In the genomic region with DNA sequence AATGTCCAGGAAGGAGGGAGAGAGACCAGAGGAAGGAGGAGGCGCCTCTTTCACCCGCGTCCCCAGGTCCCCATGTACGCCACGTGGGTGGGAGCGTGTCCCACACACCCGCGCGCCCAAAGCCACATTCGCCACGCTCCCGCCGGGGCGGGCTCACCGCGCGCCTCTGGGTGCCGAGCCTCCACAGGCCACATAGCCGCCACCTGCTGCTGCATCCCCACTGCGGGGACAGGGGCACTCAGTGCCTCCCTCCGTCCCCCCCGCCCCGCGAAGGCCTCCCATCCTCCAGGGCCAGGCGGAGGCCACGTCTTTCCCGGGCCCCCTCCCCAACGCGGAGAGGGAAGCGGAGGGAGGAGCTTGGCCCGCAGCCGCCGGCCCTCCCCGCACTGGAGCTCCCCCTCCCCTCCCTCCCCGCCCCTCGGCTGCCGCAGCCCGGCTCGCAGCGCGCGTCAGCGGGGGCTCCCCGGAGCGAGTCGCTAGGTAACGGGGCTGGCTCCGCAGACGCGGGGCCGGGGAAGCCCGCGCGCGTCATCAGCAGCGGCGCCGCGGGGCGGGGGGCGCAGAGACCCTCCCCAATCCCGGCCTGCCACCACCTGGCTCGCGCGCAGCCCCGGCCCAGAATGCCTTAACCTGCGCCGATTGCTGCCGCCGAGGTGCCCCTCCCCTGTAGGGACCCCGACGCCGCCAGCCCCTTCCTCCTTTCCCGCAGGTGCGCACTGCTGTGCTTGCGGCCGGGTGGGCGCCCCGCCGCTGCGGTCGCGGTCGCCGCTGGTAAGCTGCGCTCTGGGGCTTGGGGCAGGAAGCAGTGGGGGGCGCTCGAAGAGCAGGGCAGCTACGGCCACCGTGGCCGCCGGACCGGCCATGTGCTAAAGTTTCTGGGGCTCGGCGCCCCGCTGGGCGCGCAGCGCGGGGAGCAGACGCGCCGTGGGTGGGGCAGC, we compare ENCODE assay signal across 8 cellular contexts. TPM values are rescaled to one million over a fixed set of nuclear protein-coding genes. Genes with fewer than 3 reads are reported as not detected.
DNase-seq lines count a peak whose midpoint lies in the region; ATAC-seq and TF ChIP-seq lines count a peak whose summit lies in the region.
"Had no signal": no experiment of that assay in that cellular context is flagged by ENCODE, and none has a peak within 500 bp of the region (broad histone marks: within the 10 kb centered on the region; RNA-seq: fewer than 3 reads in every experiment).

No MANE protein-coding gene starts in this region.

- no peaks in the 10 kb centered on the region; the same call in 1 of the 2 replicates for H3K9me3 ChIP-seq in HUES6 (ENCODE audit: control insufficient read depth, insufficient read depth, low read depth, low read length)
- H3K9me3 ChIP-seq in neural cell (ENCODE audit: low read length) = no peaks in the 10 kb centered on the region
- H3K9me3 ChIP-seq in gastroesophageal sphincter = no peaks in the 10 kb centered on the region

- no peaks in the 10 kb centered on the region for H3K9me2 ChIP-seq in neural cell (ENCODE audit: insufficient read depth, low read length)

- WGBS in gastroesophageal sphincter (ENCODE audit: low coverage in 1 of 2), 2 donors = 33% methylated on average over 1 of the region's 103 CpGs; no CpG with 5 or more reads in 1 of the 2 donors

- peaks cover 38% of the 10 kb centered on the region for H3K27me3 ChIP-seq in HUES6 (ENCODE audit: control insufficient read depth, insufficient read depth, low read length)
- H3K27me3 ChIP-seq in neural cell (ENCODE audit: insufficient read depth, low read depth, low read length) = no peaks in the 10 kb centered on the region
- peaks cover 83% of the 10 kb centered on the region for H3K27me3 ChIP-seq in gastroesophageal sphincter

- TF ChIP-seq EP300 in neural cell (conservative IDR thresholded peaks at IDR 0.05; ENCODE audit: poor library complexity, severe bottlenecking) = peak; percentile 74
- no peak for TF ChIP-seq EP300 in gastroesophageal sphincter (IDR thresholded peaks at IDR 0.05)

- no peak for TF ChIP-seq POLR2A in gastroesophageal sphincter (IDR thresholded peaks at IDR 0.05)

- in situ Hi-C loops in astrocyte of the cerebellum (cut with HindIII; ENCODE audit: low sequenced_read_pairs) = no loop called here

- H3K4me1 ChIP-seq in HUES6 (ENCODE audit: control insufficient read depth, insufficient read depth, low read length) (peaks cover 45% of the 10 kb centered on the region), gastroesophageal sphincter (peaks cover 0 to 18% (median 8%) of the 10 kb centered on the region in 3 donors)

- peak overlapping the region; percentile 61 for H2AFZ ChIP-seq in neural cell (ENCODE audit: low read depth, low read length)

- H3F3A ChIP-seq in neural cell (ENCODE audit: insufficient read depth, low read length, poor library complexity, severe bottlenecking) = no peaks in the 10 kb centered on the region

- TF ChIP-seq CTCF in astrocyte of the cerebellum (IDR thresholded peaks at IDR 0.05; ENCODE audit: low read depth, low read length, missing control alignments) = no peak
- peak; percentile 61 for TF ChIP-seq CTCF in neural cell (IDR thresholded peaks at IDR 0.05; ENCODE audit: poor library complexity, severe bottlenecking)
- no peak for TF ChIP-seq CTCF in gastroesophageal sphincter (IDR thresholded peaks at IDR 0.05)

- no peak overlapping the region for H3K4me2 ChIP-seq in neural cell (ENCODE audit: low read length)

- H3K36me3 ChIP-seq in HUES6 (ENCODE audit: control insufficient read depth, insufficient read depth, low read length) (peaks cover 3% of the 10 kb centered on the region; the same call in 1 of the 2 replicates), neural cell (ENCODE audit: insufficient read depth, low read length) (no peaks in the 10 kb centered on the region), gastroesophageal sphincter (no peaks in the 10 kb centered on the region)

- H3K9ac ChIP-seq in HUES6 (ENCODE audit: low read length) (peak overlapping the region; percentile 65), neural cell (ENCODE audit: low read length) (peak overlapping the region; percentile 89)

- peaks cover 34% of the 10 kb centered on the region for H3K79me2 ChIP-seq in neural cell (replicated peaks; ENCODE audit: insufficient read depth, low read length)

- H4K20me1 ChIP-seq in neural cell (ENCODE audit: insufficient read depth) = no peaks in the 10 kb centered on the region

- ATAC-seq in gastroesophageal sphincter = no peak

- H3K4me3 ChIP-seq in HUES6 (ENCODE audit: low read depth, low read length) (peak overlapping the region; percentile 77), astrocyte of the cerebellum (ENCODE audit: low read depth, low read length) (peak overlapping the region; percentile 33), neural cell (ENCODE audit: low read length) (peak overlapping the region; percentile 91), gastroesophageal sphincter (peak overlapping the region in 1 of 2 donors; percentile 43)

- H3K27ac ChIP-seq in HUES6 (ENCODE audit: low read depth, low read length) = peak overlapping the region; percentile 22; the same call in 1 of the 2 replicates
- peak overlapping the region; percentile 73 for H3K27ac ChIP-seq in neural cell (ENCODE audit: low read length)
- H3K27ac ChIP-seq in gastroesophageal sphincter = no peak overlapping the region

- peak; percentile 37 for TF ChIP-seq RAD21 in neural cell (conservative IDR thresholded peaks at IDR 0.05)

- peak; percentile 37 for DNase-seq in DMS53 treated with DMSO at 0.1 percent for 48 hours (lab: John Stamatoyannopoulos, UW; ENCODE audit: unreplicated experiment)
- no peak for DNase-seq in astrocyte of the cerebellum (ENCODE audit: low read depth)
- DNase-seq in SHP77 treated with DMSO at 0.1 percent for 48 hours (lab: John Stamatoyannopoulos, UW) = no peak
- no peak for DNase-seq in DMS153 (lab: John Stamatoyannopoulos, UW)

TF ChIP-seq in neural cell, 6 proteins besides CTCF, POLR2A, EP300 and RAD21:
- TF ChIP-seq, protein P1, sequence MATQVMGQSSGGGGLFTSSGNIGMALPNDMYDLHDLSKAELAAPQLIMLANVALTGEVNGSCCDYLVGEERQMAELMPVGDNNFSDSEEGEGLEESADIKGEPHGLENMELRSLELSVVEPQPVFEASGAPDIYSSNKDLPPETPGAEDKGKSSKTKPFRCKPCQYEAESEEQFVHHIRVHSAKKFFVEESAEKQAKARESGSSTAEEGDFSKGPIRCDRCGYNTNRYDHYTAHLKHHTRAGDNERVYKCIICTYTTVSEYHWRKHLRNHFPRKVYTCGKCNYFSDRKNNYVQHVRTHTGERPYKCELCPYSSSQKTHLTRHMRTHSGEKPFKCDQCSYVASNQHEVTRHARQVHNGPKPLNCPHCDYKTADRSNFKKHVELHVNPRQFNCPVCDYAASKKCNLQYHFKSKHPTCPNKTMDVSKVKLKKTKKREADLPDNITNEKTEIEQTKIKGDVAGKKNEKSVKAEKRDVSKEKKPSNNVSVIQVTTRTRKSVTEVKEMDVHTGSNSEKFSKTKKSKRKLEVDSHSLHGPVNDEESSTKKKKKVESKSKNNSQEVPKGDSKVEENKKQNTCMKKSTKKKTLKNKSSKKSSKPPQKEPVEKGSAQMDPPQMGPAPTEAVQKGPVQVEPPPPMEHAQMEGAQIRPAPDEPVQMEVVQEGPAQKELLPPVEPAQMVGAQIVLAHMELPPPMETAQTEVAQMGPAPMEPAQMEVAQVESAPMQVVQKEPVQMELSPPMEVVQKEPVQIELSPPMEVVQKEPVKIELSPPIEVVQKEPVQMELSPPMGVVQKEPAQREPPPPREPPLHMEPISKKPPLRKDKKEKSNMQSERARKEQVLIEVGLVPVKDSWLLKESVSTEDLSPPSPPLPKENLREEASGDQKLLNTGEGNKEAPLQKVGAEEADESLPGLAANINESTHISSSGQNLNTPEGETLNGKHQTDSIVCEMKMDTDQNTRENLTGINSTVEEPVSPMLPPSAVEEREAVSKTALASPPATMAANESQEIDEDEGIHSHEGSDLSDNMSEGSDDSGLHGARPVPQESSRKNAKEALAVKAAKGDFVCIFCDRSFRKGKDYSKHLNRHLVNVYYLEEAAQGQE (IDR thresholded peaks at IDR 0.05; ENCODE audit: borderline replicate concordance) = peak; percentile 51
- TF ChIP-seq EZH2 (IDR thresholded peaks at IDR 0.05; ENCODE audit: borderline replicate concordance, insufficient read depth, low read length, poor library complexity, severe bottlenecking) = no peak
- peak; percentile 90 for TF ChIP-seq MXI1 (conservative IDR thresholded peaks at IDR 0.05; ENCODE audit: poor library complexity, severe bottlenecking)
- TF ChIP-seq SMC3 (conservative IDR thresholded peaks at IDR 0.05; ENCODE audit: poor library complexity) = peak; percentile 53
- TF ChIP-seq POLR2AphosphoS5 (IDR thresholded peaks at IDR 0.05) = peak; percentile 75
- TF ChIP-seq TAF1 (IDR thresholded peaks at IDR 0.05; ENCODE audit: low read depth) = peak; percentile 37
TF ChIP-seq in neural cell: peak in this region for 5.

RNA-seq across cellular contexts. Expression of gene TUNAR, which starts 0.5 kb away (rescaled TPM):
- 33.2 and 37.7 TPM in 2 replicates for polyA plus RNA-seq in neural cell
- polyA minus RNA-seq in neural cell = 28.0 and 36.8 TPM in 2 replicates
- under 1 TPM in 1 of 4 donors, not detected in 3; 0.54 TPM for total RNA-seq in gastroesophageal sphincter
- total RNA-seq: activated naive CD4-positive, alpha-beta T cell treated with anti-CD3 and anti-CD28 coated beads, Interleukin-2, amount 50 U/mL, for 72 hours had no signal

Comparison
In these comparisons a context has a peak if more than half of its experiments do, and no peak if none do; other contexts are left out.
1. H3K27ac ChIP-seq: peak in HUES6 (single experiment) and neural cell (single experiment); none in gastroesophageal sphincter (0 of 4).